In genomic region chr2:53867169-53867568, GRCh38 we compare ENCODE assay signal across 27 cellular contexts. TPM values are rescaled to one million over a fixed set of nuclear protein-coding genes. Genes with fewer than 3 reads are reported as not detected.
"Had no signal": no experiment of that assay in that cellular context is flagged by ENCODE, and none has a peak within 500 bp of the region (broad histone marks: within the 10 kb centered on the region; RNA-seq: fewer than 3 reads in every experiment).

No MANE protein-coding gene starts in this region.

- H3K36me3 ChIP-seq: uterus had no signal

- H3K9me3 Mint-ChIP-seq: mesothelial cell of epicardium; naive thymus-derived CD8-positive, alpha-beta T cell; nephron progenitor cell; stimulated activated memory B cell treated with anti-CD40 and anti-IgM and Interleukin-4, amounts not matched to agents 10 μg/mL and 1 μg/mL and 100 μg/mL, for 72 hours had no signal

- H3K4me1 Mint-ChIP-seq: stimulated activated memory B cell treated with anti-CD40 and anti-IgM and Interleukin-4, amounts not matched to agents 10 μg/mL and 1 μg/mL and 100 μg/mL, for 72 hours had no signal

- H3K79me2 ChIP-seq: hepatocyte had no signal

- DNase-seq: dermis blood vessel endothelial cell; effector memory CD4-positive, alpha-beta T cell; foreskin keratinocyte; kidney; mesenchymal stem cell; mucosa of descending colon; naive thymus-derived CD8-positive, alpha-beta T cell; nephron progenitor cell; nucleus accumbens; posterior cingulate gyrus; retina; sigmoid colon; spleen; stimulated activated CD4-positive, alpha-beta T cell treated with anti-CD3 and anti-CD28 coated beads, Interleukin-4, amount 100 ng/mL, for 4 hours; stimulated activated naive CD8-positive, alpha-beta T cell treated with anti-CD3 and anti-CD28 coated beads, Interleukin-15, Interleukin-2, amounts not matched to agents 100 U/mL and 50 U/mL, for 24 hours; substantia nigra; testis; upper lobe of right lung; uterus had no signal

- H3K4me3 ChIP-seq: cardiac muscle cell, coronary artery, esophagus muscularis mucosa, hepatocyte, mucosa of descending colon, sigmoid colon, skin epidermis, spleen, testis, tibial nerve, upper lobe of right lung, uterus had no signal

- H3K27me3 ChIP-seq: cardiac muscle cell, esophagus muscularis mucosa, foreskin keratinocyte, hepatocyte, sigmoid colon, spleen, testis, tibial nerve, upper lobe of right lung, uterus had no signal

- H2AFZ ChIP-seq: hepatocyte had no signal

- H3K4me2 ChIP-seq: hepatocyte had no signal

- ATAC-seq: foreskin keratinocyte; mucosa of descending colon; naive thymus-derived CD8-positive, alpha-beta T cell; stimulated activated memory B cell treated with anti-CD40 and anti-IgM and Interleukin-4, amounts not matched to agents 10 μg/mL and 1 μg/mL and 100 μg/mL, for 72 hours; stimulated activated naive CD8-positive, alpha-beta T cell treated with anti-CD3 and anti-CD28 coated beads, Interleukin-15, Interleukin-2, amounts not matched to agents 100 U/mL and 50 U/mL, for 24 hours; upper lobe of right lung had no signal

- H3K4me1 ChIP-seq: esophagus muscularis mucosa, sigmoid colon, spleen, testis, tibial nerve, upper lobe of right lung, uterus had no signal

- H3K27ac ChIP-seq: cardiac muscle cell, coronary artery, esophagus muscularis mucosa, foreskin keratinocyte, hepatocyte, sigmoid colon, skin epidermis, spleen, testis, tibial nerve, upper lobe of right lung, uterus had no signal

- H3K4me3 Mint-ChIP-seq: mesothelial cell of epicardium; naive thymus-derived CD8-positive, alpha-beta T cell; nephron progenitor cell; stimulated activated memory B cell treated with anti-CD40 and anti-IgM and Interleukin-4, amounts not matched to agents 10 μg/mL and 1 μg/mL and 100 μg/mL, for 72 hours had no signal

- H3K9me3 ChIP-seq: esophagus muscularis mucosa, mucosa of descending colon, sigmoid colon, spleen, testis, tibial nerve, upper lobe of right lung, uterus had no signal

- H3K27me3 Mint-ChIP-seq: naive thymus-derived CD8-positive, alpha-beta T cell; stimulated activated memory B cell treated with anti-CD40 and anti-IgM and Interleukin-4, amounts not matched to agents 10 μg/mL and 1 μg/mL and 100 μg/mL, for 72 hours had no signal

- H3K27ac Mint-ChIP-seq: mesothelial cell of epicardium; naive thymus-derived CD8-positive, alpha-beta T cell; nephron progenitor cell; stimulated activated memory B cell treated with anti-CD40 and anti-IgM and Interleukin-4, amounts not matched to agents 10 μg/mL and 1 μg/mL and 100 μg/mL, for 72 hours had no signal

RNA-seq across cellular contexts. Expression of gene GPR75, which starts 7.4 kb away (rescaled TPM):
- polyA plus RNA-seq: hepatocyte had no signal
